Comparison of ENCODE assay signal across 1 cellular context in genomic region chr1:220950576-220950975, GRCh38.
TF ChIP-seq lines count a peak whose summit lies in the region.

No MANE protein-coding gene starts in this region.

TF ChIP-seq in K562, 482 proteins besides CTCF, POLR2A, EP300 and RAD21 (continued from another document):
- no peak for TF ChIP-seq ZNF584 (CRISPR knock-in tag; IDR thresholded peaks at IDR 0.05; ENCODE audit: low read depth)
- TF ChIP-seq ZNF316 (IDR thresholded peaks at IDR 0.05): no peak
- TF ChIP-seq SRSF3 (IDR thresholded peaks at IDR 0.05; ENCODE audit: insufficient read depth, low read length): no peak
- TF ChIP-seq MIER1 (IDR thresholded peaks at IDR 0.05; ENCODE audit: low read depth): peak; percentile 33; the same call in 1 of the 2 replicates
- TF ChIP-seq KLF13 (tag; IDR thresholded peaks at IDR 0.05; ENCODE audit: borderline replicate concordance, low read depth): no peak
- TF ChIP-seq CBX3 (IDR thresholded peaks at IDR 0.05; ENCODE audit: borderline replicate concordance in 1 of 2, low read length in 2 of 2): peak in 1 of 2 experiments; percentile 94; a peak in 2 of 3 replicates
- no peak for TF ChIP-seq SRSF1 (IDR thresholded peaks at IDR 0.05; ENCODE audit: low read depth, low read length)
- 0 out of 2 replicates have a peak, but pooled peaks have one; percentile 38 for TF ChIP-seq HLTF (IDR thresholded peaks at IDR 0.05)
- no peak for TF ChIP-seq ZNF282 (CRISPR knock-in tag; IDR thresholded peaks at IDR 0.05)
- no peak for TF ChIP-seq TAF7 (tag; IDR thresholded peaks at IDR 0.05)
- no peak for TF ChIP-seq POLR2H (tag; IDR thresholded peaks at IDR 0.05; ENCODE audit: low read depth)
- no peak for TF ChIP-seq ATF3 (IDR thresholded peaks at IDR 0.05)
- TF ChIP-seq ATF3 (CRISPR knock-in tag; conservative IDR thresholded peaks at IDR 0.05): no peak
- TF ChIP-seq DNMT1 (IDR thresholded peaks at IDR 0.05): no peak
- no peak for TF ChIP-seq MAZ (CRISPR knock-in tag; conservative IDR thresholded peaks at IDR 0.05 in 1 of 2, IDR thresholded peaks at IDR 0.05 in 1 of 2)
- TF ChIP-seq CBX5 (IDR thresholded peaks at IDR 0.05; ENCODE audit: borderline replicate concordance, low read depth): peak; percentile 57; the same call in 1 of the 2 replicates
- peak in 1 of 2 experiments; percentile 36; a peak in 1 of 4 replicates for TF ChIP-seq MLLT1 (IDR thresholded peaks at IDR 0.05)
- TF ChIP-seq, protein P1, sequence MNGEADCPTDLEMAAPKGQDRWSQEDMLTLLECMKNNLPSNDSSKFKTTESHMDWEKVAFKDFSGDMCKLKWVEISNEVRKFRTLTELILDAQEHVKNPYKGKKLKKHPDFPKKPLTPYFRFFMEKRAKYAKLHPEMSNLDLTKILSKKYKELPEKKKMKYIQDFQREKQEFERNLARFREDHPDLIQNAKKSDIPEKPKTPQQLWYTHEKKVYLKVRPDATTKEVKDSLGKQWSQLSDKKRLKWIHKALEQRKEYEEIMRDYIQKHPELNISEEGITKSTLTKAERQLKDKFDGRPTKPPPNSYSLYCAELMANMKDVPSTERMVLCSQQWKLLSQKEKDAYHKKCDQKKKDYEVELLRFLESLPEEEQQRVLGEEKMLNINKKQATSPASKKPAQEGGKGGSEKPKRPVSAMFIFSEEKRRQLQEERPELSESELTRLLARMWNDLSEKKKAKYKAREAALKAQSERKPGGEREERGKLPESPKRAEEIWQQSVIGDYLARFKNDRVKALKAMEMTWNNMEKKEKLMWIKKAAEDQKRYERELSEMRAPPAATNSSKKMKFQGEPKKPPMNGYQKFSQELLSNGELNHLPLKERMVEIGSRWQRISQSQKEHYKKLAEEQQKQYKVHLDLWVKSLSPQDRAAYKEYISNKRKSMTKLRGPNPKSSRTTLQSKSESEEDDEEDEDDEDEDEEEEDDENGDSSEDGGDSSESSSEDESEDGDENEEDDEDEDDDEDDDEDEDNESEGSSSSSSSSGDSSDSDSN (IDR thresholded peaks at IDR 0.05; ENCODE audit: borderline replicate concordance in 1 of 2, low read depth in 2 of 2, low read length in 2 of 2): no peak
- no peak for TF ChIP-seq STAG1 (CRISPR knock-in tag; IDR thresholded peaks at IDR 0.05; ENCODE audit: borderline replicate concordance)
- TF ChIP-seq PTRF (tag; IDR thresholded peaks at IDR 0.05): no peak
- peak; percentile 97 for TF ChIP-seq TRIM28 (IDR thresholded peaks at IDR 0.05)
- TF ChIP-seq SREBF1 (IDR thresholded peaks at IDR 0.05; ENCODE audit: borderline replicate concordance, low read depth, low read length): no peak
- TF ChIP-seq, protein P2, sequence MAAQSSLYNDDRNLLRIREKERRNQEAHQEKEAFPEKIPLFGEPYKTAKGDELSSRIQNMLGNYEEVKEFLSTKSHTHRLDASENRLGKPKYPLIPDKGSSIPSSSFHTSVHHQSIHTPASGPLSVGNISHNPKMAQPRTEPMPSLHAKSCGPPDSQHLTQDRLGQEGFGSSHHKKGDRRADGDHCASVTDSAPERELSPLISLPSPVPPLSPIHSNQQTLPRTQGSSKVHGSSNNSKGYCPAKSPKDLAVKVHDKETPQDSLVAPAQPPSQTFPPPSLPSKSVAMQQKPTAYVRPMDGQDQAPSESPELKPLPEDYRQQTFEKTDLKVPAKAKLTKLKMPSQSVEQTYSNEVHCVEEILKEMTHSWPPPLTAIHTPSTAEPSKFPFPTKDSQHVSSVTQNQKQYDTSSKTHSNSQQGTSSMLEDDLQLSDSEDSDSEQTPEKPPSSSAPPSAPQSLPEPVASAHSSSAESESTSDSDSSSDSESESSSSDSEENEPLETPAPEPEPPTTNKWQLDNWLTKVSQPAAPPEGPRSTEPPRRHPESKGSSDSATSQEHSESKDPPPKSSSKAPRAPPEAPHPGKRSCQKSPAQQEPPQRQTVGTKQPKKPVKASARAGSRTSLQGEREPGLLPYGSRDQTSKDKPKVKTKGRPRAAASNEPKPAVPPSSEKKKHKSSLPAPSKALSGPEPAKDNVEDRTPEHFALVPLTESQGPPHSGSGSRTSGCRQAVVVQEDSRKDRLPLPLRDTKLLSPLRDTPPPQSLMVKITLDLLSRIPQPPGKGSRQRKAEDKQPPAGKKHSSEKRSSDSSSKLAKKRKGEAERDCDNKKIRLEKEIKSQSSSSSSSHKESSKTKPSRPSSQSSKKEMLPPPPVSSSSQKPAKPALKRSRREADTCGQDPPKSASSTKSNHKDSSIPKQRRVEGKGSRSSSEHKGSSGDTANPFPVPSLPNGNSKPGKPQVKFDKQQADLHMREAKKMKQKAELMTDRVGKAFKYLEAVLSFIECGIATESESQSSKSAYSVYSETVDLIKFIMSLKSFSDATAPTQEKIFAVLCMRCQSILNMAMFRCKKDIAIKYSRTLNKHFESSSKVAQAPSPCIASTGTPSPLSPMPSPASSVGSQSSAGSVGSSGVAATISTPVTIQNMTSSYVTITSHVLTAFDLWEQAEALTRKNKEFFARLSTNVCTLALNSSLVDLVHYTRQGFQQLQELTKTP (IDR thresholded peaks at IDR 0.05; ENCODE audit: low read depth in 1 of 2, partially characterized antibody in 2 of 2): no peak
- no peak for TF ChIP-seq COPS2 (conservative IDR thresholded peaks at IDR 0.05)
- TF ChIP-seq ZNF695 (CRISPR knock-in tag; IDR thresholded peaks at IDR 0.05): no peak
- TF ChIP-seq TCF7 (IDR thresholded peaks at IDR 0.05; ENCODE audit: borderline replicate concordance): no peak
